13 cellular contexts compared by ENCODE assay signal in genomic region chr3:187878776-187879524, GRCh38.
DNase-seq lines count a peak whose midpoint lies in the region; ATAC-seq and TF ChIP-seq lines count a peak whose summit lies in the region.
"Had no signal": no experiment of that assay in that cellular context is flagged by ENCODE, and none has a peak within 500 bp of the region (broad histone marks: within the 10 kb centered on the region; RNA-seq: fewer than 3 reads in every experiment).

No MANE protein-coding gene starts in this region.

- peak; percentile 38 for ATAC-seq in left lung
- ATAC-seq: activated T-helper 17 cell treated with anti-CD3 and anti-CD28 coated beads, Interleukin-2, amount 50 U/mL, for 72 hours; CD8-positive, alpha-beta T cell; stimulated activated naive CD8-positive, alpha-beta T cell treated with anti-CD3 and anti-CD28 coated beads, Interleukin-15, amount 100 ng/mL, for 72 hours had no signal

- H3K27ac ChIP-seq in left lung, result no peak overlapping the region
- H3K27ac ChIP-seq in esophagus muscularis mucosa (replicated peaks in 1 of 4), result no peak overlapping the region

- H3K27me3 ChIP-seq in left lung, result no peaks in the 10 kb centered on the region
- no peaks in the 10 kb centered on the region for H3K27me3 ChIP-seq in esophagus muscularis mucosa

- no peaks in the 10 kb centered on the region for H3K9me3 ChIP-seq in left lung
- H3K9me3 ChIP-seq in esophagus muscularis mucosa, result no peaks in the 10 kb centered on the region

- no peak for TF ChIP-seq POLR2A in esophagus muscularis mucosa (IDR thresholded peaks at IDR 0.05; ENCODE audit: low read depth)

- TF ChIP-seq CTCF in astrocyte of the spinal cord (IDR thresholded peaks at IDR 0.05; ENCODE audit: low read depth, low read length), result no peak
- TF ChIP-seq CTCF in left lung (IDR thresholded peaks at IDR 0.05), result no peak
- TF ChIP-seq CTCF in esophagus muscularis mucosa (IDR thresholded peaks at IDR 0.05), result no peak

- H3K4me3 ChIP-seq in astrocyte of the spinal cord (ENCODE audit: low read depth, low read length), result no peak overlapping the region
- no peak overlapping the region for H3K4me3 ChIP-seq in left lung
- H3K4me3 ChIP-seq in esophagus muscularis mucosa, result no peak overlapping the region

- H3K36me3 ChIP-seq in left lung (no peaks in the 10 kb centered on the region), esophagus muscularis mucosa (no peaks in the 10 kb centered on the region)

- WGBS in esophagus muscularis mucosa, result 77% methylated on average over 4 of the region's 4 CpGs

- H3K4me1 ChIP-seq in left lung (peaks cover 0 to 8% of the 10 kb centered on the region in 2 donors), esophagus muscularis mucosa (no peaks in the 10 kb centered on the region)

- in situ Hi-C loops in astrocyte of the spinal cord (cut with HindIII; ENCODE audit: low sequenced_read_pairs), result no loop called here

- DNase-seq in AG20443 (ENCODE audit: low spot score), result peak; percentile 35
- DNase-seq in LoVo (ENCODE audit: low spot score), result peak; percentile 65
- peak; percentile 22 for DNase-seq in astrocyte of the spinal cord (ENCODE audit: low read depth, low spot score)
- DNase-seq in left lung, result no peak
- DNase-seq in esophagus muscularis mucosa (ENCODE audit: extremely low spot score), result no peak
- DNase-seq in epidermal melanocyte (ENCODE audit: insufficient read length, low spot score), result no peak
- no peak for DNase-seq in NCI-H1930 (lab: John Stamatoyannopoulos, UW)
- DNase-seq in activated T-cell treated with anti-CD3 and anti-CD28 coated beads, Interleukin-2, amount 50 U/mL, for 1 hour, result no peak
- DNase-seq: CD8-positive, alpha-beta T cell; NCI-H187; stimulated activated naive CD8-positive, alpha-beta T cell treated with anti-CD3 and anti-CD28 coated beads, Interleukin-15, amount 100 ng/mL, for 72 hours; T-helper 1 cell had no signal

- no peak for TF ChIP-seq EP300 in esophagus muscularis mucosa (IDR thresholded peaks at IDR 0.05)

- intact Hi-C loops in left lung (cut with DNase I) (no loop called here), esophagus muscularis mucosa (cut with DNase I) (no loop called here)

Comparison
In these comparisons a context has a peak if more than half of its experiments do, and no peak if none do; other contexts are left out.
1. DNase-seq: peak in AG20443 (single experiment), LoVo (single experiment) and astrocyte of the spinal cord (single experiment); none in left lung (0 of 2), esophagus muscularis mucosa (single experiment), epidermal melanocyte (single experiment), NCI-H1930 (0 of 2) and activated T-cell treated with anti-CD3 and anti-CD28 coated beads, Interleukin-2, amount 50 U/mL, for 1 hour (single experiment).